1 cellular context compared by ENCODE assay signal in the genomic region with DNA sequence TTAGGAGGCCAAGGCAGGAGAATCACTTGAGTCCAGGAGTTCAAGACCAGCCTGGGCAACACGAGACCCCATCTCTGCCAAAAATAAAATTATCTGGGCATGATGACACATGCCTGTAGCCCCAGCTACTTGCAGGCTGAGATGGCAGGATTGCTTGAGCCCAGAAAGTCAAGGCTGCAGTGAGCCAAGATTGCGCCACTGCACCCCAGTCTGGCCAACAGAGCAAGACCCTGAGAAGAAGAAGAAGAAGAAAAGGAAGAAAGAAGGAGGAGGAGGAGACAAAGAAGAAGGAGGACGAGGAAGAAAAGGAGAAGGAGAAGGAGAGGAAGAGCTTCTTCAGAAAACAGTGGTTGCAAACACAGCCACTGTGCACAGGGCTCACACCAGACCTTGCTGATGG.
TF ChIP-seq lines count a peak whose summit lies in the region.

No MANE protein-coding gene starts in this region.

TF ChIP-seq in H1, 55 proteins besides CTCF, POLR2A, EP300 and RAD21:
- TF ChIP-seq SP4 (IDR thresholded peaks at IDR 0.05; ENCODE audit: low read length) (no peak), TAF7 (optimal IDR thresholded peaks at IDR 0.05; ENCODE audit: borderline replicate concordance, low read depth, low read length) (no peak), BRCA1 (IDR thresholded peaks at IDR 0.05; ENCODE audit: low read depth, low read length) (no peak), JUN (IDR thresholded peaks at IDR 0.05; ENCODE audit: low read depth, low read length) (no peak), SIN3A (conservative IDR thresholded peaks at IDR 0.05 in 1 of 2, IDR thresholded peaks at IDR 0.05 in 1 of 2; ENCODE audit: low read depth in 1 of 2, low read length in 2 of 2) (no peak), POLR2AphosphoS5 (IDR thresholded peaks at IDR 0.05; ENCODE audit: low read depth, low read length) (no peak), CHD1 (IDR thresholded peaks at IDR 0.05; ENCODE audit: low read depth, low read length) (no peak), TBP (IDR thresholded peaks at IDR 0.05; ENCODE audit: low read depth, low read length) (no peak), BCL11A (IDR thresholded peaks at IDR 0.05; ENCODE audit: low read depth in 2 of 2, low read length in 2 of 2) (no peak), SUZ12 (IDR thresholded peaks at IDR 0.05; ENCODE audit: low read length) (no peak), SIRT6 (IDR thresholded peaks at IDR 0.05; ENCODE audit: low read length) (no peak), TAF1 (IDR thresholded peaks at IDR 0.05; ENCODE audit: low read depth, low read length) (no peak), CHD2 (IDR thresholded peaks at IDR 0.05; ENCODE audit: low read length) (no peak), RBBP5 (IDR thresholded peaks at IDR 0.05; ENCODE audit: borderline replicate concordance, low read depth, low read length) (no peak), HDAC6 (IDR thresholded peaks at IDR 0.05; ENCODE audit: low read depth, low read length) (no peak), CTBP2 (IDR thresholded peaks at IDR 0.05; ENCODE audit: borderline replicate concordance, insufficient read depth, insufficient read length, low read length) (no peak), ASH2L (IDR thresholded peaks at IDR 0.05; ENCODE audit: low read length) (no peak)
- TF ChIP-seq, protein P1, sequence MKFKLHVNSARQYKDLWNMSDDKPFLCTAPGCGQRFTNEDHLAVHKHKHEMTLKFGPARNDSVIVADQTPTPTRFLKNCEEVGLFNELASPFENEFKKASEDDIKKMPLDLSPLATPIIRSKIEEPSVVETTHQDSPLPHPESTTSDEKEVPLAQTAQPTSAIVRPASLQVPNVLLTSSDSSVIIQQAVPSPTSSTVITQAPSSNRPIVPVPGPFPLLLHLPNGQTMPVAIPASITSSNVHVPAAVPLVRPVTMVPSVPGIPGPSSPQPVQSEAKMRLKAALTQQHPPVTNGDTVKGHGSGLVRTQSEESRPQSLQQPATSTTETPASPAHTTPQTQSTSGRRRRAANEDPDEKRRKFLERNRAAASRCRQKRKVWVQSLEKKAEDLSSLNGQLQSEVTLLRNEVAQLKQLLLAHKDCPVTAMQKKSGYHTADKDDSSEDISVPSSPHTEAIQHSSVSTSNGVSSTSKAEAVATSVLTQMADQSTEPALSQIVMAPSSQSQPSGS (IDR thresholded peaks at IDR 0.05; ENCODE audit: low read length), result no peak
